ENCODE assay signal across 23 cellular contexts in genomic region chr6:130946076-130946475, GRCh38.
DNase-seq lines count a peak whose midpoint lies in the region; ATAC-seq and TF ChIP-seq lines count a peak whose summit lies in the region.
"Had no signal": no experiment of that assay in that cellular context is flagged by ENCODE, and none has a peak within 500 bp of the region (broad histone marks: within the 10 kb centered on the region; RNA-seq: fewer than 3 reads in every experiment).

No MANE protein-coding gene starts in this region.

- H3K27me3 ChIP-seq in ACC112 (ENCODE audit: insufficient read depth, low read length) = no peaks in the 10 kb centered on the region
- H3K27me3 ChIP-seq: neutrophil had no signal

- H3K4me3 ChIP-seq in ACC112 (ENCODE audit: low read depth, low read length) (peak overlapping the region; percentile 8), cardiac fibroblast (replicated peaks in 1 of 2; ENCODE audit: low read depth in 2 of 2, low read length in 2 of 2) (no peak overlapping the region), fibroblast of the aortic adventitia (ENCODE audit: low read depth, low read length) (no peak overlapping the region)
- H3K4me3 ChIP-seq: lung, smooth muscle cell had no signal

- peaks cover 5% of the 10 kb centered on the region for H3K79me2 ChIP-seq in ACC112 (ENCODE audit: control insufficient read depth, insufficient read depth, low read length, unreplicated experiment)

- TF ChIP-seq EP300 in Ishikawa (IDR thresholded peaks at IDR 0.05; ENCODE audit: borderline replicate concordance) = peak; percentile 42; the same call in 1 of the 2 replicates

- H3K27ac ChIP-seq in ACC112 (ENCODE audit: low read depth, low read length) = peak overlapping the region; percentile 74
- H3K27ac ChIP-seq: neutrophil had no signal

- ATAC-seq in GM18517 (IDR thresholded peaks at IDR 0.05; ENCODE audit: unreplicated experiment) = no peak
- ATAC-seq: activated CD8-positive, alpha-beta memory T cell treated with anti-CD3 and anti-CD28 coated beads, Interleukin-2, amount 10 ng/mL, durations not matched to agents 7 days and 5 days had no signal

- no peak overlapping the region for H2AFZ ChIP-seq in ACC112 (ENCODE audit: low read length, unreplicated experiment)

- no peaks in the 10 kb centered on the region for H3K36me3 ChIP-seq in ACC112 (ENCODE audit: insufficient read depth, low read length)
- H3K36me3 ChIP-seq: neutrophil had no signal

- TF ChIP-seq CTCF in cardiac fibroblast (IDR thresholded peaks at IDR 0.05; ENCODE audit: low read depth, low read length) = no peak
- no peak for TF ChIP-seq CTCF in fibroblast of the aortic adventitia (IDR thresholded peaks at IDR 0.05; ENCODE audit: insufficient read depth, low read length)

- DNase-seq in cardiac fibroblast (ENCODE audit: low read depth in 2 of 2) (peak; percentile 52 to 84), fibroblast of the aortic adventitia (ENCODE audit: low read depth) (peak; percentile 85), HuH-7.5 (ENCODE audit: low spot score) (no peak), NCI-H510A treated with DMSO at 0.1 percent for 48 hours (lab: John Stamatoyannopoulos, UW) (no peak), HPDE6-E6E7 (ENCODE audit: extremely low spot score) (no peak)
- DNase-seq: activated CD4-positive, alpha-beta T cell treated with anti-CD3 and anti-CD28 coated beads, Interleukin-2, amount 10 ng/mL, durations not matched to agents 7 days and 5 days; activated CD8-positive, alpha-beta memory T cell treated with anti-CD3 and anti-CD28 coated beads, Interleukin-2, amount 10 ng/mL, durations not matched to agents 7 days and 5 days; activated naive CD4-positive, alpha-beta T cell treated with anti-CD3 and anti-CD28 coated beads, Interleukin-2, amount 10 ng/mL, durations not matched to agents 7 days and 5 days; amygdala; effector memory CD4-positive, alpha-beta T cell; GOT3; NCI-H1092 treated with DMSO at 0.1 percent for 48 hours; NCI-H187 treated with DMSO at 0.1 percent for 48 hours; NCI-H748 treated with DMSO at 0.1 percent for 48 hours; stimulated activated CD4-positive, alpha-beta T cell treated with anti-CD3 and anti-CD28 coated beads, Interleukin-2, amount 100 ng/mL, for 24 hours; SW 1271; T1000 had no signal

- peaks cover 34% of the 10 kb centered on the region for H3K4me1 ChIP-seq in ACC112 (ENCODE audit: control insufficient read depth, insufficient read depth, low read length, unreplicated experiment)

- no peak for TF ChIP-seq RAD21 in Ishikawa (IDR thresholded peaks at IDR 0.05; ENCODE audit: low read depth)

TF ChIP-seq in Ishikawa, 13 proteins besides CTCF, POLR2A, EP300 and RAD21:
- no peak for TF ChIP-seq TAF1 (IDR thresholded peaks at IDR 0.05; ENCODE audit: low read depth)
- no peak for TF ChIP-seq CREB1 (IDR thresholded peaks at IDR 0.05; ENCODE audit: low read depth)
- TF ChIP-seq TEAD4 (IDR thresholded peaks at IDR 0.05) = peak; percentile 48; the same call in 1 of the 2 replicates
- 0 out of 2 replicates have a peak, but pooled peaks have one; percentile 33 for TF ChIP-seq CEBPB (IDR thresholded peaks at IDR 0.05)
- peak; percentile 77 for TF ChIP-seq NFIC (IDR thresholded peaks at IDR 0.05)

Comparison
In these comparisons a context has a peak if more than half of its experiments do, and no peak if none do; other contexts are left out.
1. DNase-seq: peak in cardiac fibroblast (2 of 2) and fibroblast of the aortic adventitia (single experiment); none in HuH-7.5 (single experiment), NCI-H510A treated with DMSO at 0.1 percent for 48 hours (single experiment) and HPDE6-E6E7 (single experiment).